In the genomic region with DNA sequence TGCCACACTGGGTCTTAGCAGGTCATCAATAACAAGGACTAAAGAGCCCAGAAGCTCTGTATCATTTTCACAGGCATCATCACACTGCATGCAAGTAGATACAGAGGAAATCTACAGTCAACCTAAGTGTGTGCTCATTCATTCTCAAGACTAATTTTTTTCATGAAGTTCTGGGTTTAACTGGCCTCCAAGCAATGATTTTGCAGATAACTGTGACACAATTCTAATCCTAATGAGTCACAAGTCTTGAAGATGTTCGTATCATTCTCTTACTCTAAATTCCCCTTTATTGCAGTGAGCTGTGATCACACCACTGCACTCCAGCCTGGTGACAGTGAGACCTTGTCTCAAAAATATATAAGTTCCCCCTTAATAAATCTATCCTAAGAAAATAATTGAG, we compare ENCODE assay signal across 18 cellular contexts. TPM values are rescaled to one million over a fixed set of nuclear protein-coding genes. Genes with fewer than 3 reads are reported as not detected.
A peak's percentile ranks its signal among the peaks of the same experiment; 100 is the strongest.
DNase-seq lines count a peak whose midpoint lies in the region; ATAC-seq and TF ChIP-seq lines count a peak whose summit lies in the region.
"Had no signal": no experiment of that assay in that cellular context is flagged by ENCODE, and none has a peak within 500 bp of the region (broad histone marks: within the 10 kb centered on the region; RNA-seq: fewer than 3 reads in every experiment).

No MANE protein-coding gene starts in this region.

- peaks cover 3% of the 10 kb centered on the region for H3K36me3 Mint-ChIP-seq in activated CD4-positive, alpha-beta T cell treated with anti-CD3 and anti-CD28 coated beads, Interleukin-2, amount 10 ng/mL, durations not matched to agents 24 days and 14 days (ENCODE audit: low read depth)
- peaks cover 10% of the 10 kb centered on the region for H3K36me3 Mint-ChIP-seq in central memory CD8-positive, alpha-beta T cell (ENCODE audit: insufficient read depth)

- H3K79me2 ChIP-seq in smooth muscle cell (ENCODE audit: low read depth), result no peaks in the 10 kb centered on the region

- no peak overlapping the region for H3K27ac Mint-ChIP-seq in activated CD4-positive, alpha-beta T cell treated with anti-CD3 and anti-CD28 coated beads, Interleukin-2, amount 10 ng/mL, durations not matched to agents 24 days and 14 days
- H3K27ac Mint-ChIP-seq in central memory CD8-positive, alpha-beta T cell (ENCODE audit: low read depth), result peak overlapping the region; percentile 86
- H3K27ac Mint-ChIP-seq: activated naive CD4-positive, alpha-beta T cell treated with anti-CD3 and anti-CD28 coated beads for 36 hours; neural progenitor cell had no signal

- TF ChIP-seq POLR2A in lower leg skin (IDR thresholded peaks at IDR 0.05), result no peak

- no peaks in the 10 kb centered on the region for H3K27me3 Mint-ChIP-seq in activated CD4-positive, alpha-beta T cell treated with anti-CD3 and anti-CD28 coated beads, Interleukin-2, amount 10 ng/mL, durations not matched to agents 24 days and 14 days
- H3K27me3 Mint-ChIP-seq in central memory CD8-positive, alpha-beta T cell, result no peaks in the 10 kb centered on the region

- H3K4me2 ChIP-seq in smooth muscle cell, result no peak overlapping the region
- H3K4me2 ChIP-seq: neural progenitor cell, PC-9 had no signal

- H3K4me3 ChIP-seq in smooth muscle cell, result no peak overlapping the region
- no peak overlapping the region for H3K4me3 ChIP-seq in lower leg skin (ENCODE audit: low read depth, poor library complexity, severe bottlenecking)
- H3K4me3 ChIP-seq: neural progenitor cell, PC-9 had no signal

- H3K27me3 ChIP-seq in smooth muscle cell (ENCODE audit: low read depth), result no peaks in the 10 kb centered on the region
- H3K27me3 ChIP-seq: neural progenitor cell had no signal

- H3K9ac ChIP-seq in smooth muscle cell (ENCODE audit: low read depth), result no peak overlapping the region
- H3K9ac ChIP-seq: neural progenitor cell had no signal

- no peak for TF ChIP-seq CTCF in smooth muscle cell (IDR thresholded peaks at IDR 0.05; ENCODE audit: borderline replicate concordance, insufficient read depth, poor library complexity, severe bottlenecking)
- TF ChIP-seq CTCF in lower leg skin (IDR thresholded peaks at IDR 0.05), result no peak

- H3K4me3 Mint-ChIP-seq in activated CD4-positive, alpha-beta T cell treated with anti-CD3 and anti-CD28 coated beads, Interleukin-2, amount 10 ng/mL, durations not matched to agents 24 days and 14 days, result no peak overlapping the region
- H3K4me3 Mint-ChIP-seq in central memory CD8-positive, alpha-beta T cell, result peak overlapping the region; percentile 42
- H3K4me3 Mint-ChIP-seq: activated naive CD4-positive, alpha-beta T cell treated with anti-CD3 and anti-CD28 coated beads for 36 hours; neural progenitor cell had no signal

- H2AFZ ChIP-seq in smooth muscle cell (ENCODE audit: low read depth), result no peak overlapping the region
- H2AFZ ChIP-seq: neural progenitor cell, PC-9 had no signal

- H3K4me1 Mint-ChIP-seq in activated CD4-positive, alpha-beta T cell treated with anti-CD3 and anti-CD28 coated beads, Interleukin-2, amount 10 ng/mL, durations not matched to agents 24 days and 14 days, result peaks cover 32% of the 10 kb centered on the region
- peaks cover 72% of the 10 kb centered on the region for H3K4me1 Mint-ChIP-seq in central memory CD8-positive, alpha-beta T cell
- H3K4me1 Mint-ChIP-seq: neural progenitor cell had no signal

- ATAC-seq in central memory CD8-positive, alpha-beta T cell (replicated peaks; ENCODE audit: extremely low read depth, poor library complexity, severe bottlenecking), result peak; percentile 66
- no peak for ATAC-seq in GM18517 (IDR thresholded peaks at IDR 0.05; ENCODE audit: unreplicated experiment)
- ATAC-seq: HCT116 had no signal

- H4K20me1 ChIP-seq in smooth muscle cell (ENCODE audit: low read depth), result no peaks in the 10 kb centered on the region

- no peaks in the 10 kb centered on the region for H3K4me1 ChIP-seq in smooth muscle cell (ENCODE audit: low read depth)
- H3K4me1 ChIP-seq: neural progenitor cell had no signal

- H3K9me3 Mint-ChIP-seq in activated CD4-positive, alpha-beta T cell treated with anti-CD3 and anti-CD28 coated beads, Interleukin-2, amount 10 ng/mL, durations not matched to agents 24 days and 14 days, result no peaks in the 10 kb centered on the region
- H3K9me3 Mint-ChIP-seq in central memory CD8-positive, alpha-beta T cell, result peaks cover 4% of the 10 kb centered on the region
- H3K9me3 Mint-ChIP-seq: activated naive CD4-positive, alpha-beta T cell treated with anti-CD3 and anti-CD28 coated beads for 36 hours; neural progenitor cell had no signal

- peak overlapping the region; percentile 35 for H3K27ac ChIP-seq in smooth muscle cell (ENCODE audit: low read depth)
- H3K27ac ChIP-seq: neural progenitor cell, PC-9 had no signal

- intact Hi-C loops in activated CD4-positive, alpha-beta T cell treated with anti-CD3 and anti-CD28 coated beads, Interleukin-2, amount 10 ng/mL, durations not matched to agents 24 days and 14 days (cut with micrococcal nuclease), result no loop called here
- intact Hi-C loops in lower leg skin (cut with DNase I; ENCODE audit: low total_unique reads), result no loop called here

- H3K9me3 ChIP-seq in smooth muscle cell (replicated peaks; ENCODE audit: low read depth), result no peaks in the 10 kb centered on the region

- H3F3A ChIP-seq in smooth muscle cell (ENCODE audit: low read depth), result no peaks in the 10 kb centered on the region

- H3K36me3 ChIP-seq in smooth muscle cell (ENCODE audit: low read depth), result no peaks in the 10 kb centered on the region
- H3K36me3 ChIP-seq: neural progenitor cell had no signal

- DNase-seq in activated CD4-positive, alpha-beta T cell treated with anti-CD3 and anti-CD28 coated beads, Interleukin-2, amount 10 ng/mL, durations not matched to agents 24 days and 14 days, result peak; percentile 47
- no peak for DNase-seq in activated CD4-positive, alpha-beta T cell treated with anti-CD3 and anti-CD28 coated beads for 1 hour
- DNase-seq in MV-4-11 (lab: John Stamatoyannopoulos, UW) (peak; percentile 84), smooth muscle cell (lab: John Stamatoyannopoulos, UW; ENCODE audit: unreplicated experiment) (no peak), lower leg skin (ENCODE audit: low spot score in 2 of 2) (no peak)
- no peak for DNase-seq in central memory CD8-positive, alpha-beta T cell (ENCODE audit: low spot score in 2 of 2)
- DNase-seq in stimulated activated CD4-positive, alpha-beta T cell treated with anti-CD3 and anti-CD28 coated beads, Interleukin-4, amount 100 ng/mL, for 24 hours, result no peak
- DNase-seq: activated CD4-positive, alpha-beta T cell treated with anti-CD3 and anti-CD28 coated beads, Interleukin-2, amount 50 U/mL, for 4 hours; activated naive CD4-positive, alpha-beta T cell treated with anti-CD3 and anti-CD28 coated beads for 36 hours; central memory CD4-positive, alpha-beta T cell; NCI-H1417 treated with DMSO at 0.1 percent for 48 hours; NCI-H345; PC-9 had no signal

- 11% methylated on average over 1 of the region's 1 CpG for WGBS in smooth muscle cell (ENCODE audit: low lambda C conversion rate)
- WGBS in lower leg skin, 2 donors, result 38 to 43% methylated on average over 1 of the region's 1 CpG

RNA-seq across cellular contexts. Expression of a gene that starts 2.5 kb away (rescaled TPM):
- not detected in 2 replicates for total RNA-seq in activated CD4-positive, alpha-beta T cell treated with anti-CD3 and anti-CD28 coated beads, Interleukin-2, amount 10 ng/mL, durations not matched to agents 24 days and 14 days
- total RNA-seq in smooth muscle cell, result not detected in 2 replicates
- not detected in 2 replicates for polyA plus RNA-seq in smooth muscle cell
- total RNA-seq in lower leg skin, result not detected
- total RNA-seq: activated naive CD4-positive, alpha-beta T cell treated with anti-CD3 and anti-CD28 coated beads for 36 hours; epithelial cell of proximal tubule; lung microvascular endothelial cell; PC-9 had no signal

RNA-seq across cellular contexts. Expression of a gene that starts 3.9 kb away (rescaled TPM):
- not detected in 2 replicates for total RNA-seq in activated CD4-positive, alpha-beta T cell treated with anti-CD3 and anti-CD28 coated beads, Interleukin-2, amount 10 ng/mL, durations not matched to agents 24 days and 14 days
- not detected in 2 replicates for total RNA-seq in smooth muscle cell
- polyA plus RNA-seq in smooth muscle cell, result 0.41 TPM in 1 of 2 replicates, not detected in the other
- total RNA-seq in lower leg skin, result not detected
- total RNA-seq: activated naive CD4-positive, alpha-beta T cell treated with anti-CD3 and anti-CD28 coated beads for 36 hours; epithelial cell of proximal tubule; lung microvascular endothelial cell; PC-9 had no signal

RNA-seq across cellular contexts. Expression of a gene that starts 31.4 kb away (rescaled TPM):
- total RNA-seq in activated CD4-positive, alpha-beta T cell treated with anti-CD3 and anti-CD28 coated beads, Interleukin-2, amount 10 ng/mL, durations not matched to agents 24 days and 14 days, result not detected in 2 replicates
- total RNA-seq in smooth muscle cell (not detected in 2 replicates), lower leg skin (not detected)
- polyA plus RNA-seq in smooth muscle cell, result not detected in 2 replicates
- total RNA-seq: activated naive CD4-positive, alpha-beta T cell treated with anti-CD3 and anti-CD28 coated beads for 36 hours; epithelial cell of proximal tubule; lung microvascular endothelial cell; PC-9 had no signal

RNA-seq across cellular contexts. Expression of a gene that starts 33.0 kb away (rescaled TPM):
- total RNA-seq in activated CD4-positive, alpha-beta T cell treated with anti-CD3 and anti-CD28 coated beads, Interleukin-2, amount 10 ng/mL, durations not matched to agents 24 days and 14 days, result 19.3 and 20.2 TPM in 2 replicates
- 16.2 and 17.9 TPM in 2 replicates for total RNA-seq in smooth muscle cell
- 16.2 and 22.1 TPM in 2 replicates for polyA plus RNA-seq in smooth muscle cell
- total RNA-seq in lower leg skin, result 10 to 100 TPM; 47.0 to 97.9 (median 60.2) TPM

RNA-seq across cellular contexts. Expression of a gene that starts 37.4 kb away (rescaled TPM):
- not detected in 2 replicates for total RNA-seq in activated CD4-positive, alpha-beta T cell treated with anti-CD3 and anti-CD28 coated beads, Interleukin-2, amount 10 ng/mL, durations not matched to agents 24 days and 14 days
- total RNA-seq in smooth muscle cell (0.58 TPM in 1 of 2 replicates, not detected in the other), lower leg skin (not detected)
- polyA plus RNA-seq in smooth muscle cell, result not detected in 2 replicates
- total RNA-seq: epithelial cell of proximal tubule, lung microvascular endothelial cell had no signal

Comparison
In these comparisons a context has a peak if more than half of its experiments do, and no peak if none do; other contexts are left out.
1. DNase-seq: peak in activated CD4-positive, alpha-beta T cell treated with anti-CD3 and anti-CD28 coated beads, Interleukin-2, amount 10 ng/mL, durations not matched to agents 24 days and 14 days (single experiment) and MV-4-11 (single experiment); none in activated CD4-positive, alpha-beta T cell treated with anti-CD3 and anti-CD28 coated beads for 1 hour (single experiment), central memory CD8-positive, alpha-beta T cell (0 of 2), smooth muscle cell (single experiment), stimulated activated CD4-positive, alpha-beta T cell treated with anti-CD3 and anti-CD28 coated beads, Interleukin-4, amount 100 ng/mL, for 24 hours (single experiment) and lower leg skin (0 of 2).